Comparison of ENCODE assay signal across 1 cellular context in genomic region chr5:55037046-55037771, GRCh38.
TF ChIP-seq lines count a peak whose summit lies in the region.

No MANE protein-coding gene starts in this region.

TF ChIP-seq in HCT116, 20 proteins besides CTCF, POLR2A, EP300 and RAD21 (continued from another document):
- no peak for TF ChIP-seq REST (IDR thresholded peaks at IDR 0.05; ENCODE audit: low read depth)
- TF ChIP-seq EZH2phosphoT487 (IDR thresholded peaks at IDR 0.05; ENCODE audit: borderline replicate concordance), result no peak
- no peak for TF ChIP-seq FOSL1 (IDR thresholded peaks at IDR 0.05; ENCODE audit: low read depth)
- TF ChIP-seq SP1 (IDR thresholded peaks at IDR 0.05; ENCODE audit: low read depth), result no peak
- no peak for TF ChIP-seq TCF7L2 (IDR thresholded peaks at IDR 0.05; ENCODE audit: borderline replicate concordance, extremely low read depth, insufficient read depth, insufficient read length)
- TF ChIP-seq POLR2AphosphoS5 (IDR thresholded peaks at IDR 0.05; ENCODE audit: low read depth, low read length), result no peak
- TF ChIP-seq CEBPB (IDR thresholded peaks at IDR 0.05; ENCODE audit: low read depth), result no peak
- no peak for TF ChIP-seq ELF1 (IDR thresholded peaks at IDR 0.05; ENCODE audit: borderline replicate concordance, low read depth)
- TF ChIP-seq ZFX (IDR thresholded peaks at IDR 0.05), result no peak
- no peak for TF ChIP-seq EGR1 (IDR thresholded peaks at IDR 0.05; ENCODE audit: low read depth)
- TF ChIP-seq CBX3 (IDR thresholded peaks at IDR 0.05; ENCODE audit: low read depth), result no peak
